8 cellular contexts compared by ENCODE assay signal in the genomic region with DNA sequence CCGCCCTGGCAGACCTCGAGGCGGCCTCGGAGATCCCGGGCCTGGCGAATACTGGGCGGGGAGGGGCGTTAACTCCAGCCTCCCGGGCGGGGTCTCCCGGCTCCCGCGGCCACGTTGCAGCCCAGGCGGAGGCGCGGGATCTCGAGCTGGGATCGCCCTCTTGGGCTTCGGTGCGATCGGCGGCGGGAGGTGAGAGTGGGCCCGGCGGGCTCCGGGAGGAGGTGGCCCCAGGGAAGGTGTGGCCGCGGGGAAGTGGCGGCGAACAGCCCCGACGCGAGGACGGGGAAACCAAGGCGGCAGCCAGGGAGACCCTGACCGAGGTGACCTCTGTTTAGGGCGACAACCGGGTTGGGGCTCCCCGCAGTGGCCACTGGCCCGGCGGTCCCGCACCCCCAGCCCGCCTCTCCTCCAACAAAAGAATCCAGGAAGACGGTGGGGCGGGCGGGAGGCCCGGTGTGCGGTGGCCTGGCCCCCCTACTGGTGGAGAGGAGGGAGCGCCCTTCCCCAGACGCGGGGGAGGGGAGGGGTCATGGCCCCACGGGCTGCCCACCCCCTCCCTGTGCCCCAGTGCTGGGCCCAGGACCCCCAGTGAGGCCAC. TPM values are rescaled to one million over a fixed set of nuclear protein-coding genes. Genes with fewer than 3 reads are reported as not detected.
DNase-seq lines count a peak whose midpoint lies in the region; ATAC-seq and TF ChIP-seq lines count a peak whose summit lies in the region.

Gene PHETA2, plus strand, starts transcription at position 96 of the 598 bp plus-strand sequence. CDS start 3,046 bp downstream, outside the sequence.

- intact Hi-C loops in aorta (cut with DNase I): loop anchor here in 1 of 2 donors (5.0 kb wide), 1 partner anchor 387 kb away; the partner anchor contains the start of gene SNU13

- H3K27ac Mint-ChIP-seq in HFFc6: peak within 1 kb of the TSS; percentile 86

- H3K4me1 Mint-ChIP-seq in HFFc6 (ENCODE audit: low read depth): peaks cover 49% of the 10 kb centered on the region
- H3K4me1 Mint-ChIP-seq in activated T-cell treated with anti-CD3 and anti-CD28 coated beads, Interleukin-2, amount 50 U/mL, for 4 hours (ENCODE audit: low read depth): peaks cover 40% of the 10 kb centered on the region

- ATAC-seq in activated T-cell treated with anti-CD3 and anti-CD28 coated beads, Interleukin-2, amount 50 U/mL, for 4 hours: peak in 1 of 2 donors; percentile 7
- ATAC-seq in omental fat pad (ENCODE audit: low FRiP score) (no peak), aorta (ENCODE audit: low FRiP score) (peak; percentile 4), HG03565 (IDR thresholded peaks at IDR 0.05; ENCODE audit: unreplicated experiment) (no peak)

- peak within 1 kb of the TSS; percentile 18 to 92 for H3K27ac ChIP-seq in aorta (ENCODE audit: low read depth in 1 of 2, low read length in 2 of 2)

- TF ChIP-seq CTCF in HFFc6 (IDR thresholded peaks at IDR 0.05) (peak; percentile 77), fibroblast of mammary gland (conservative IDR thresholded peaks at IDR 0.05; ENCODE audit: control insufficient read depth, insufficient read depth, low read depth, low read length) (peak; percentile 40), omental fat pad (IDR thresholded peaks at IDR 0.05) (no peak)

- peaks cover 2% of the 10 kb centered on the region for H3K27me3 Mint-ChIP-seq in HFFc6 (ENCODE audit: insufficient read depth)
- no peaks in the 10 kb centered on the region for H3K27me3 Mint-ChIP-seq in activated T-cell treated with anti-CD3 and anti-CD28 coated beads, Interleukin-2, amount 50 U/mL, for 4 hours (ENCODE audit: low read depth)

- H3K36me3 ChIP-seq in aorta (ENCODE audit: control insufficient read depth in 1 of 2, insufficient read depth in 2 of 2, low read length in 1 of 2): no peaks in the 10 kb centered on the region

- H3K4me3 ChIP-seq in fibroblast of mammary gland (ENCODE audit: control insufficient read depth, low read depth, low read length): peak within 1 kb of the TSS; percentile 66
- H3K4me3 ChIP-seq in aorta (ENCODE audit: low read length in 2 of 2): peak within 1 kb of the TSS; percentile 53 to 80

- H3K27me3 ChIP-seq in aorta (ENCODE audit: control insufficient read depth in 1 of 2, insufficient read depth in 2 of 2, low read length in 1 of 2): no peaks in the 10 kb centered on the region

- no peaks in the 10 kb centered on the region for H3K4me1 ChIP-seq in aorta (ENCODE audit: control insufficient read depth in 1 of 2, insufficient read depth in 2 of 2, low read length in 2 of 2)

- peak within 1 kb of the TSS; percentile 76 for H3K4me3 Mint-ChIP-seq in HFFc6
- H3K4me3 Mint-ChIP-seq in activated T-cell treated with anti-CD3 and anti-CD28 coated beads, Interleukin-2, amount 50 U/mL, for 4 hours: peak within 1 kb of the TSS; percentile 63

- DNase-seq in HFFc6: no peak
- peak; percentile 47 for DNase-seq in activated T-cell treated with anti-CD3 and anti-CD28 coated beads, Interleukin-2, amount 50 U/mL, for 4 hours
- peak; percentile 34 for DNase-seq in fibroblast of mammary gland (ENCODE audit: low read depth)
- DNase-seq in omental fat pad (ENCODE audit: low spot score): no peak
- DNase-seq in aorta: peak; percentile 75 to 84
- no peak for DNase-seq in NCI-H1092 treated with DMSO at 0.1 percent for 48 hours (lab: John Stamatoyannopoulos, UW)
- DNase-seq in NCI-H748 treated with DMSO at 0.1 percent for 48 hours (lab: John Stamatoyannopoulos, UW): no peak

- peaks cover 10% of the 10 kb centered on the region for H3K36me3 Mint-ChIP-seq in HFFc6 (ENCODE audit: low read depth)
- no peaks in the 10 kb centered on the region for H3K36me3 Mint-ChIP-seq in activated T-cell treated with anti-CD3 and anti-CD28 coated beads, Interleukin-2, amount 50 U/mL, for 4 hours (ENCODE audit: insufficient read depth)

- 0 to 1% methylated on average over 31 to 53 of the region's 53 CpGs for WGBS in aorta, 2 donors

- no peaks in the 10 kb centered on the region for H3K9me3 Mint-ChIP-seq in HFFc6
- H3K9me3 Mint-ChIP-seq in activated T-cell treated with anti-CD3 and anti-CD28 coated beads, Interleukin-2, amount 50 U/mL, for 4 hours: no peaks in the 10 kb centered on the region

- H3K9me3 ChIP-seq in aorta (ENCODE audit: control insufficient read depth, low read length): no peaks in the 10 kb centered on the region

RNA-seq across cellular contexts. Expression of gene PHETA2, which starts in this region (rescaled TPM):
- total RNA-seq in HFFc6 (2021; fragmentation: NEBNext Ultra II Directional; extraction: Animal tissue kit (Norgen Biotek cat#: 25700)): 10 to 100 TPM in 2 of 6 experiments, 1 to 10 TPM in 4; 7.4 to 12.5 (median 7.6) TPM
- 1 to 10 TPM; 2.0 to 2.3 (median 2.1) TPM for total RNA-seq in activated T-cell treated with anti-CD3 and anti-CD28 coated beads, Interleukin-2, amount 50 U/mL, for 4 hours
- 10 to 100 TPM in 3 of 4 donors, 1 to 10 TPM in 1; 9.3 to 22.5 (median 13.9) TPM for total RNA-seq in omental fat pad
- 10 to 100 TPM; 14.4 to 24.4 TPM for total RNA-seq in aorta
- 10 to 100 TPM; 12.8 to 16.6 TPM for polyA plus RNA-seq in aorta

Comparison
In these comparisons a context has a peak if more than half of its experiments do, and no peak if none do; other contexts are left out.
1. DNase-seq: peak in activated T-cell treated with anti-CD3 and anti-CD28 coated beads, Interleukin-2, amount 50 U/mL, for 4 hours (single experiment), fibroblast of mammary gland (single experiment) and aorta (2 of 2); none in HFFc6 (single experiment), omental fat pad (single experiment), NCI-H1092 treated with DMSO at 0.1 percent for 48 hours (single experiment) and NCI-H748 treated with DMSO at 0.1 percent for 48 hours (single experiment).
2. CTCF ChIP-seq: peak in HFFc6 (single experiment) and fibroblast of mammary gland (single experiment); none in omental fat pad (0 of 3).